ENCODE assay signal across 10 cellular contexts in the genomic region with DNA sequence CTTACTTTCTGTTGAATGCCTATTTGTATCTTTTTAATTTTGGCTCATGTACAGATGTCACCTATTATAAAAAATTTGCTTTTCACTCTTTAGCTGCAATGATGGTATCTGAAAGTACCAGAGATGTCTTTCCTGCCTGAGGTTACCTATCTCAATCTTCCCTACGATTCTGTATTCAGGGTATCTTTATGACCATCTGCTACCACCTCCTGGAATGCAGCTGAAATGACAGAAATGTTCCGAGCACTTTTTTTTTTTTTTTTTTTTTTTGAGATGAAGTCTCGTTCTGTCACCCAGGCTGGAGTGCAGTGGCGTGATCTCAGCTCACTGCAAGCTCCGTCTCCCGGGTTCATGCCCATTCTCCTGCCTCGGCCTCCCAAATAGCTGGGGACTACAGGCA.
A peak's percentile ranks its signal among the peaks of the same experiment; 100 is the strongest.
DNase-seq lines count a peak whose midpoint lies in the region; ATAC-seq, FAIRE-seq and TF ChIP-seq lines count a peak whose summit lies in the region.
"Had no signal": no experiment of that assay in that cellular context is flagged by ENCODE, and none has a peak within 500 bp of the region (broad histone marks: within the 10 kb centered on the region; RNA-seq: fewer than 3 reads in every experiment).

No MANE protein-coding gene starts in this region.

- no peaks in the 10 kb centered on the region for H3K4me1 ChIP-seq in H1 (replicated peaks in 1 of 4; ENCODE audit: control insufficient read depth in 3 of 4, insufficient read depth in 4 of 4, low read length in 3 of 4)
- H3K4me1 ChIP-seq: colonic mucosa had no signal

- H3K79me2 ChIP-seq in H1 (ENCODE audit: control insufficient read depth in 1 of 2, insufficient read depth in 2 of 2, low read length in 2 of 2) = no peaks in the 10 kb centered on the region

- H4K20me1 ChIP-seq in H1 (replicated peaks in 1 of 2; ENCODE audit: control insufficient read depth in 1 of 2, insufficient read depth in 2 of 2, low read length in 2 of 2) = no peaks in the 10 kb centered on the region

- H4K5ac ChIP-seq in H1 (ENCODE audit: insufficient read length, low read depth, low read length) = no peak overlapping the region

- no peak overlapping the region for H3K14ac ChIP-seq in H1 (ENCODE audit: insufficient read length)

- no peaks in the 10 kb centered on the region for H3K27me3 ChIP-seq in H1 (replicated peaks in 1 of 4; ENCODE audit: control insufficient read depth in 3 of 4, extremely low read depth in 1 of 4, insufficient read depth in 3 of 4, low read length in 3 of 4)
- H3K27me3 ChIP-seq: colonic mucosa had no signal

- ATAC-seq in HG02970 (IDR thresholded peaks at IDR 0.05; ENCODE audit: low FRiP score, unreplicated experiment) (no peak), HG03135 (IDR thresholded peaks at IDR 0.05; ENCODE audit: unreplicated experiment) (no peak)

- TF ChIP-seq CTCF in H1 (IDR thresholded peaks at IDR 0.05; ENCODE audit: control extremely low read depth in 1 of 3, insufficient read depth in 1 of 3, low read depth in 1 of 3, low read length in 3 of 3) = peak in 2 of 3 experiments; percentile 7 to 16; a peak in 2 of 4 replicates

- H3K36me3 ChIP-seq in H1 (ENCODE audit: control insufficient read depth in 2 of 4, insufficient read depth in 4 of 4, low read length in 3 of 4) = no peaks in the 10 kb centered on the region
- H3K36me3 ChIP-seq: colonic mucosa had no signal

- DNase-seq in SKM-1 treated with dmso at 0.1 percent for 144 hours (lab: John Stamatoyannopoulos, UW; ENCODE audit: unreplicated experiment) = peak; percentile 0
- no peak for DNase-seq in SKM-1 (lab: John Stamatoyannopoulos, UW; ENCODE audit: unreplicated experiment)
- peak; percentile 31 for DNase-seq in NCI-H82 treated with DMSO at 0.1 percent for 48 hours (lab: John Stamatoyannopoulos, UW; ENCODE audit: unreplicated experiment)
- no peak for DNase-seq in H1 (ENCODE audit: low read depth in 1 of 2, low spot score in 2 of 2)
- DNase-seq in urothelium cell line (ENCODE audit: low spot score) = peak; percentile 14
- no peak for DNase-seq in NCI-H2196 treated with DMSO at 0.1 percent for 48 hours (lab: John Stamatoyannopoulos, UW; ENCODE audit: unreplicated experiment)
- DNase-seq: activated CD4-positive, alpha-beta memory T cell treated with anti-CD3 and anti-CD28 coated beads for 36 hours; colonic mucosa had no signal

- WGBS in H1 (ENCODE audit: extremely low coverage in 1 of 2, insufficient coverage in 1 of 2, insufficient read length in 1 of 2, insufficient replicate concordance in 2 of 2, low coverage in 1 of 2, low lambda C conversion rate in 2 of 2, missing lambda C conversion rate in 1 of 2), 2 experiments = 49% methylated on average over 4 of the region's 7 CpGs; no CpG with 5 or more reads in 1 of the 2 experiments

- no peak for TF ChIP-seq POLR2A in H1 (IDR thresholded peaks at IDR 0.05; ENCODE audit: control extremely low read depth in 1 of 2, low read depth in 2 of 2, low read length in 2 of 2)

- no peak overlapping the region for H3K4me2 ChIP-seq in H1 (ENCODE audit: insufficient read depth in 1 of 2, low read depth in 2 of 2, low read length in 2 of 2)

- no peaks in the 10 kb centered on the region for H3K9me3 ChIP-seq in H1 (ENCODE audit: insufficient read depth in 2 of 2, low read depth in 1 of 2, low read length in 1 of 2)
- H3K9me3 ChIP-seq: colonic mucosa had no signal

- H2BK20ac ChIP-seq in H1 (ENCODE audit: low read length) = no peak overlapping the region

- H4K91ac ChIP-seq in H1 (replicated peaks; ENCODE audit: insufficient read length, low read length) = no peak overlapping the region

- H2AFZ ChIP-seq in H1 (ENCODE audit: low read length) = no peak overlapping the region

- H2AK5ac ChIP-seq in H1 (ENCODE audit: low read depth, low read length) = no peak overlapping the region

- H3K56ac ChIP-seq in H1 (replicated peaks; ENCODE audit: insufficient read length, low read depth, low read length) = no peak overlapping the region

- CTCF ChIA-PET in H1 (lab: Charles Lee; ENCODE audit: partially characterized antibody) = interaction anchor here (0.7 to 3.1 kb wide), 15 partner anchors 8 to 256 kb away, joined by 3 to 24 read pairs (median 3); no protein-coding TSS in a partner anchor

- H3K4me3 ChIP-seq in H1 (ENCODE audit: extremely low read depth in 1 of 4, insufficient read depth in 2 of 4, low read depth in 3 of 4, low read length in 4 of 4) = no peak overlapping the region
- H3K4me3 ChIP-seq: colonic mucosa had no signal

- H3K23ac ChIP-seq in H1 (ENCODE audit: insufficient read length) = no peak overlapping the region

- no peak overlapping the region for H3K27ac ChIP-seq in H1 (ENCODE audit: low read depth, low read length)
- H3K27ac ChIP-seq: colonic mucosa had no signal

- no peak overlapping the region for H2BK5ac ChIP-seq in H1 (ENCODE audit: low read depth, low read length)

- no peak for TF ChIP-seq EP300 in H1 (IDR thresholded peaks at IDR 0.05; ENCODE audit: borderline replicate concordance in 1 of 2, low read depth in 2 of 2, low read length in 2 of 2)

- no peak overlapping the region for H3K9ac ChIP-seq in H1 (replicated peaks in 1 of 4; ENCODE audit: extremely low read depth in 1 of 4, low read depth in 3 of 4, low read length in 3 of 4)

- no peak overlapping the region for H2BK120ac ChIP-seq in H1 (replicated peaks; ENCODE audit: low read depth, low read length)

- H4K8ac ChIP-seq in H1 (ENCODE audit: extremely low read depth, insufficient read depth, low read length) = no peak overlapping the region

- POLR2A ChIA-PET in H1 (lab: Charles Lee; ENCODE audit: partially characterized antibody) = no interaction called here

- H2BK12ac ChIP-seq in H1 (ENCODE audit: low read depth, low read length) = no peak overlapping the region

- no peak overlapping the region for H3K18ac ChIP-seq in H1 (ENCODE audit: extremely low read depth, low read length)

- no peaks in the 10 kb centered on the region for H3K23me2 ChIP-seq in H1 (ENCODE audit: low read depth, low read length)

- H2BK15ac ChIP-seq in H1 (ENCODE audit: low read length) = no peak overlapping the region

- no peaks in the 10 kb centered on the region for H3K79me1 ChIP-seq in H1 (ENCODE audit: low read depth, low read length)

- no peak overlapping the region for H3K4ac ChIP-seq in H1 (replicated peaks; ENCODE audit: insufficient read length, low read depth, low read length)

- peak; percentile 48 to 52 for TF ChIP-seq RAD21 in H1 (IDR thresholded peaks at IDR 0.05 in 1 of 2, conservative IDR thresholded peaks at IDR 0.05 in 1 of 2; ENCODE audit: low read depth in 2 of 2, low read length in 2 of 2)

- peak; percentile 86 for FAIRE-seq in H1 (lab: Jason Lieb, UNC)
- FAIRE-seq in urothelium cell line (lab: Jason Lieb, UNC) = no peak

TF ChIP-seq in H1, 55 proteins besides CTCF, POLR2A, EP300 and RAD21:
- TF ChIP-seq SIRT6 (IDR thresholded peaks at IDR 0.05; ENCODE audit: low read length) = no peak
- TF ChIP-seq CHD2 (IDR thresholded peaks at IDR 0.05; ENCODE audit: low read length) = no peak
- TF ChIP-seq RNF2 (IDR thresholded peaks at IDR 0.05; ENCODE audit: borderline replicate concordance, low read depth, low read length, missing control alignments, poor library complexity, severe bottlenecking) = no peak
- no peak for TF ChIP-seq BCL11A (IDR thresholded peaks at IDR 0.05; ENCODE audit: low read depth in 2 of 2, low read length in 2 of 2)
- no peak for TF ChIP-seq TEAD4 (IDR thresholded peaks at IDR 0.05; ENCODE audit: low read depth, low read length)

Comparison
In these comparisons a context has a peak if more than half of its experiments do, and no peak if none do; other contexts are left out.
1. DNase-seq: peak in SKM-1 treated with dmso at 0.1 percent for 144 hours (single experiment), NCI-H82 treated with DMSO at 0.1 percent for 48 hours (single experiment) and urothelium cell line (single experiment); none in SKM-1 (single experiment), H1 (0 of 2) and NCI-H2196 treated with DMSO at 0.1 percent for 48 hours (single experiment).